ENCODE assay signal across 13 cellular contexts in the genomic region with DNA sequence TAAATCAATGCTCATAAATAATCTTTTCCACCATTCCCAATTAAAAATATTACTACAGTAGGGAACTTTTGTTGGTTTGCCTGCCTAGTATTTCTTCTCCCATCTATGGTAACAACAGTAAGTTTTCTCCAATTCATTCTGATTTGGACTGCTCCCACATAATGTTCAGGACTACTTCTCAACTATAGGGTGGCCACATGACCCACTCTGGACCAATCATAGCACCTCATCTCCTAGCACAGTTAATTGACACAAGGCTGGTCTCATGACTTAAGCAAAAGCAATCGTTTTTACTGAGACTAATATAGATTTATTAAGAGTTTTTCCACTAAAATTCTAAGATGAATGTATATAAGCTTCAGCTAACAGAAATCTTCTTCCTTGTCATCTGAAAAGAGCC. TPM values are rescaled to one million over a fixed set of nuclear protein-coding genes. Genes with fewer than 3 reads are reported as not detected.
"Had no signal": no experiment of that assay in that cellular context is flagged by ENCODE, and none has a peak within 500 bp of the region (broad histone marks: within the 10 kb centered on the region; RNA-seq: fewer than 3 reads in every experiment).

No MANE protein-coding gene starts in this region.

- ATAC-seq: HCT116, HepG2 had no signal

- H2AFZ ChIP-seq: GM23248 had no signal

- H3K4me2 ChIP-seq: KMS-11 had no signal

- H3K36me3 ChIP-seq: HAP-1 had no signal

- DNase-seq: GM23248, GOT3, HFFc6, Karpas-422, KBM-7 had no signal

- H3K27ac ChIP-seq: GM23248, HL-60, KMS-11 had no signal

- H3K9me3 ChIP-seq: HAP-1 had no signal

- H3K4me1 ChIP-seq: HAP-1 had no signal

- FAIRE-seq: H54, HepG2 had no signal

- H3K9ac ChIP-seq: GM23248, KMS-11 had no signal

- H3K4me3 ChIP-seq: GM23248, HAP-1 had no signal

RNA-seq across cellular contexts. Expression of gene SLCO6A1, which starts 28.7 kb away (rescaled TPM):
- total RNA-seq: GM23248, HFFc6, HT1080 had no signal
- polyA plus RNA-seq: GM23248, IgD-negative memory B cell had no signal
